ENCODE assay signal across 20 cellular contexts in genomic region chr9:36128331-36128730, GRCh38. TPM values are rescaled to one million over a fixed set of nuclear protein-coding genes. Genes with fewer than 3 reads are reported as not detected.
DNase-seq lines count a peak whose midpoint lies in the region; ATAC-seq and TF ChIP-seq lines count a peak whose summit lies in the region.
"Had no signal": no experiment of that assay in that cellular context is flagged by ENCODE, and none has a peak within 500 bp of the region (broad histone marks: within the 10 kb centered on the region; RNA-seq: fewer than 3 reads in every experiment).

No MANE protein-coding gene starts in this region.

- H3K27ac ChIP-seq in BLaER1 = peak overlapping the region; percentile 57
- H3K27ac ChIP-seq in HL-60 (replicated peaks) = peak overlapping the region; percentile 94
- no peak overlapping the region for H3K27ac ChIP-seq in lower lobe of right lung
- H3K27ac ChIP-seq: right lobe of liver, thyroid gland had no signal

- H3K9ac ChIP-seq in BLaER1 = 0 out of 2 replicates have a peak overlapping the region, but pooled peaks have one; percentile 6

- H3K9me3 ChIP-seq in BLaER1 (no peaks in the 10 kb centered on the region), lower lobe of right lung (no peaks in the 10 kb centered on the region)
- H3K9me3 ChIP-seq: right lobe of liver, thyroid gland had no signal

- H3K36me3 ChIP-seq in BLaER1 = peaks cover 14% of the 10 kb centered on the region; the same call in 1 of the 2 replicates
- peaks cover 2% of the 10 kb centered on the region for H3K36me3 ChIP-seq in lower lobe of right lung
- H3K36me3 ChIP-seq: right lobe of liver, thyroid gland had no signal

- TF ChIP-seq CTCF in HL-60 (IDR thresholded peaks at IDR 0.05; ENCODE audit: insufficient read depth, low read length) (no peak), lower lobe of right lung (IDR thresholded peaks at IDR 0.05) (no peak)

- H3K27me3 ChIP-seq in BLaER1 = no peaks in the 10 kb centered on the region
- H3K27me3 ChIP-seq in HL-60 (ENCODE audit: insufficient read depth, poor library complexity, severe bottlenecking) = no peaks in the 10 kb centered on the region
- H3K27me3 ChIP-seq in lower lobe of right lung (ENCODE audit: low read depth) = no peaks in the 10 kb centered on the region
- H3K27me3 ChIP-seq: right lobe of liver, thyroid gland had no signal

- H3K4me3 ChIP-seq in BLaER1 (no peak overlapping the region), HL-60 (replicated peaks; ENCODE audit: insufficient read depth, low read length) (no peak overlapping the region), lower lobe of right lung (no peak overlapping the region)
- H3K4me3 ChIP-seq: right lobe of liver, thyroid gland had no signal

- H3K4me2 ChIP-seq in BLaER1 = peak overlapping the region; percentile 75

- peaks cover 37% of the 10 kb centered on the region for H3K4me1 ChIP-seq in BLaER1
- H3K4me1 ChIP-seq in lower lobe of right lung = peaks cover 8% of the 10 kb centered on the region
- H3K4me1 ChIP-seq: right lobe of liver, thyroid gland had no signal

- H4K20me1 ChIP-seq in BLaER1 = no peaks in the 10 kb centered on the region

- ATAC-seq in lower lobe of right lung = peak; percentile 67 to 70

- intact Hi-C loops in lower lobe of right lung (cut with DNase I) = no loop called here

- peak; percentile 55 to 82 for DNase-seq in HL-60 (ENCODE audit: low read depth in 1 of 2, low spot score in 1 of 2)
- DNase-seq in SIG-M5 treated with dmso at 0.1 percent for 504 hours (lab: John Stamatoyannopoulos, UW; ENCODE audit: unreplicated experiment) = peak; percentile 73
- DNase-seq in lower lobe of right lung = no peak
- DNase-seq in DMS53 treated with DMSO at 0.1 percent for 48 hours (lab: John Stamatoyannopoulos, UW; ENCODE audit: unreplicated experiment) = no peak
- no peak for DNase-seq in NCI-H2227 treated with DMSO at 0.1 percent for 48 hours (lab: John Stamatoyannopoulos, UW)
- DNase-seq in RKO (ENCODE audit: low spot score) = no peak
- DNase-seq in GM19240 (ENCODE audit: insufficient read length, low spot score) = no peak
- DNase-seq: activated CD4-positive, alpha-beta T cell treated with anti-CD3 and anti-CD28 coated beads for 4 hours; activated T-cell treated with anti-CD3 and anti-CD28 coated beads for 4 hours; anterior cingulate cortex; effector CD8-positive, alpha-beta T cell; NCI-H1105 treated with DMSO at 0.1 percent for 48 hours; NCI-H526; OCI-M1; right lobe of liver; thyroid gland had no signal

RNA-seq across cellular contexts. Expression of gene GLIPR2, which starts 8.2 kb away (rescaled TPM):
- total RNA-seq in lower lobe of right lung = 108 TPM

RNA-seq across cellular contexts. Expression of gene CCIN, which starts 40.9 kb away (rescaled TPM):
- 0.18 TPM for total RNA-seq in lower lobe of right lung
- total RNA-seq: lower leg skin, osteocyte, right lobe of liver, SK-MEL-5 had no signal

Comparison
In these comparisons a context has a peak if more than half of its experiments do, and no peak if none do; other contexts are left out.
1. DNase-seq: peak in HL-60 (2 of 2) and SIG-M5 treated with dmso at 0.1 percent for 504 hours (single experiment); none in lower lobe of right lung (single experiment), DMS53 treated with DMSO at 0.1 percent for 48 hours (single experiment), NCI-H2227 treated with DMSO at 0.1 percent for 48 hours (single experiment), RKO (single experiment) and GM19240 (single experiment).